ENCODE assay signal across 10 cellular contexts in genomic region chr1:179091691-179092165, GRCh38. TPM values are rescaled to one million over a fixed set of nuclear protein-coding genes. Genes with fewer than 3 reads are reported as not detected.
A peak's percentile ranks its signal among the peaks of the same experiment; 100 is the strongest.
DNase-seq lines count a peak whose midpoint lies in the region; ATAC-seq and TF ChIP-seq lines count a peak whose summit lies in the region.
"Had no signal": no experiment of that assay in that cellular context is flagged by ENCODE, and none has a peak within 500 bp of the region (broad histone marks: within the 10 kb centered on the region; RNA-seq: fewer than 3 reads in every experiment).

No MANE protein-coding gene starts in this region.

- peak overlapping the region; percentile 67 for H3K27ac Mint-ChIP-seq in stimulated activated naive B cell treated with anti-CD40 and anti-IgM and Interleukin-4, amounts not matched to agents 10 μg/mL and 1 μg/mL and 100 μg/mL, for 72 hours

- ATAC-seq in heart right ventricle: peak; percentile 58 to 85 (median 76)
- no peak for ATAC-seq in stimulated activated naive B cell treated with anti-CD40 and anti-IgM and Interleukin-4, amounts not matched to agents 10 μg/mL and 1 μg/mL and 100 μg/mL, for 72 hours (replicated peaks)
- ATAC-seq in HG02870 (IDR thresholded peaks at IDR 0.05; ENCODE audit: unreplicated experiment): no peak

- no peak for TF ChIP-seq CTCF in heart right ventricle (IDR thresholded peaks at IDR 0.05)

- DNase-seq in DMS 273 (lab: John Stamatoyannopoulos, UW; ENCODE audit: unreplicated experiment): peak; percentile 45
- DNase-seq in DMS 273 treated with DMSO at 0.1 percent for 48 hours (lab: John Stamatoyannopoulos, UW): no peak
- DNase-seq in UCSD-AML1 (lab: John Stamatoyannopoulos, UW; ENCODE audit: unreplicated experiment): peak; percentile 17
- DNase-seq in heart right ventricle: peak; percentile 42 to 62
- DNase-seq in stimulated activated naive B cell treated with anti-CD40 and anti-IgM and Interleukin-4, amounts not matched to agents 10 μg/mL and 1 μg/mL and 100 μg/mL, for 72 hours: no peak
- DNase-seq in NCI-H1436 (lab: John Stamatoyannopoulos, UW): no peak
- DNase-seq in hypothalamus (lab: John Stamatoyannopoulos, UW): no peak
- DNase-seq: NCI-H524 treated with DMSO at 0.1 percent for 48 hours had no signal

- peaks cover 47 to 80% of the 10 kb centered on the region in 2 donors for H3K36me3 Mint-ChIP-seq in stimulated activated naive B cell treated with anti-CD40 and anti-IgM and Interleukin-4, amounts not matched to agents 10 μg/mL and 1 μg/mL and 100 μg/mL, for 72 hours

- peaks cover 0 to 3% of the 10 kb centered on the region in 2 donors for H3K9me3 Mint-ChIP-seq in stimulated activated naive B cell treated with anti-CD40 and anti-IgM and Interleukin-4, amounts not matched to agents 10 μg/mL and 1 μg/mL and 100 μg/mL, for 72 hours

- no peaks in the 10 kb centered on the region for H3K27me3 ChIP-seq in heart right ventricle

- peaks cover 19 to 35% of the 10 kb centered on the region in 2 donors for H3K4me1 Mint-ChIP-seq in stimulated activated naive B cell treated with anti-CD40 and anti-IgM and Interleukin-4, amounts not matched to agents 10 μg/mL and 1 μg/mL and 100 μg/mL, for 72 hours

- H3K27me3 Mint-ChIP-seq in stimulated activated naive B cell treated with anti-CD40 and anti-IgM and Interleukin-4, amounts not matched to agents 10 μg/mL and 1 μg/mL and 100 μg/mL, for 72 hours: no peaks in the 10 kb centered on the region

- intact Hi-C loops in heart right ventricle (cut with DNase I): no loop called here

- H3K27ac ChIP-seq in heart right ventricle: peak overlapping the region in 9 of 10 donors; percentile 28 to 79 (median 70)
- H3K27ac ChIP-seq: 22Rv1 had no signal

- no peak overlapping the region for H3K4me3 Mint-ChIP-seq in stimulated activated naive B cell treated with anti-CD40 and anti-IgM and Interleukin-4, amounts not matched to agents 10 μg/mL and 1 μg/mL and 100 μg/mL, for 72 hours

- peaks cover 0 to 97% (median 29%) of the 10 kb centered on the region in 9 donors for H3K36me3 ChIP-seq in heart right ventricle

- no peak overlapping the region for H3K4me3 ChIP-seq in heart right ventricle

- WGBS in heart right ventricle, 2 donors: 20 to 38% methylated on average over 5 of the region's 5 CpGs

- H3K9me3 ChIP-seq in heart right ventricle: no peaks in the 10 kb centered on the region

- peaks cover 10 to 59% (median 34%) of the 10 kb centered on the region in 9 donors for H3K4me1 ChIP-seq in heart right ventricle

RNA-seq across cellular contexts. Expression of gene TOR3A, which starts 9.9 kb away (rescaled TPM):
- 10 to 100 TPM in 6 of 10 donors, 1 to 10 TPM in 4; 6.8 to 18.0 (median 10.9) TPM for total RNA-seq in heart right ventricle
- polyA plus RNA-seq in heart right ventricle: 10 to 100 TPM in 1 of 2 donors, 1 to 10 TPM in 1; 5.9 to 16.8 TPM

Comparison
In these comparisons a context has a peak if more than half of its experiments do, and no peak if none do; other contexts are left out.
1. DNase-seq: peak in DMS 273 (single experiment), UCSD-AML1 (single experiment) and heart right ventricle (2 of 2); none in DMS 273 treated with DMSO at 0.1 percent for 48 hours (single experiment), stimulated activated naive B cell treated with anti-CD40 and anti-IgM and Interleukin-4, amounts not matched to agents 10 μg/mL and 1 μg/mL and 100 μg/mL, for 72 hours (single experiment), NCI-H1436 (single experiment) and hypothalamus (0 of 51).
2. ATAC-seq: peak in heart right ventricle (8 of 8); none in stimulated activated naive B cell treated with anti-CD40 and anti-IgM and Interleukin-4, amounts not matched to agents 10 μg/mL and 1 μg/mL and 100 μg/mL, for 72 hours (0 of 2) and HG02870 (single experiment).